12 cellular contexts compared by ENCODE assay signal in genomic region chr11:1072116-1072820, GRCh38. TPM values are rescaled to one million over a fixed set of nuclear protein-coding genes. Genes with fewer than 3 reads are reported as not detected.
DNase-seq lines count a peak whose midpoint lies in the region; ATAC-seq and TF ChIP-seq lines count a peak whose summit lies in the region.
"Had no signal": no experiment of that assay in that cellular context is flagged by ENCODE, and none has a peak within 500 bp of the region (broad histone marks: within the 10 kb centered on the region; RNA-seq: fewer than 3 reads in every experiment).

No MANE protein-coding gene starts in this region.

- H4K8ac ChIP-seq in mesendoderm (ENCODE audit: low read depth, low read length), result no peak overlapping the region

- no peak overlapping the region for H2BK15ac ChIP-seq in mesendoderm (replicated peaks; ENCODE audit: low read depth)

- in situ Hi-C loops in ACHN (cut with HindIII; ENCODE audit: low pct_ligation_motif_present, low pct_unique_long_range_greater_than_20kb, low sequenced_read_pairs), result no loop called here

- WGBS in mesendoderm (ENCODE audit: extremely low coverage, insufficient coverage, low lambda C conversion rate), result no CpG with 5 or more reads among the region's 18 CpGs

- H3K27me3 ChIP-seq in mesendoderm (ENCODE audit: insufficient read depth, low read length, poor library complexity), result no peaks in the 10 kb centered on the region
- H3K27me3 ChIP-seq in A673 (replicated peaks; ENCODE audit: insufficient read depth, low read depth, low read length, poor library complexity), result no peaks in the 10 kb centered on the region
- H3K27me3 ChIP-seq: cardiac muscle cell had no signal

- H3K27ac ChIP-seq in mesendoderm (ENCODE audit: low read depth, low read length), result no peak overlapping the region
- H3K27ac ChIP-seq in A673 (ENCODE audit: low read depth, low read length, poor library complexity, severe bottlenecking), result no peak overlapping the region
- H3K27ac ChIP-seq in substantia nigra (ENCODE audit: low read depth, low read length, poor library complexity, severe bottlenecking), result no peak overlapping the region
- H3K27ac ChIP-seq: cardiac muscle cell had no signal

- H2AK5ac ChIP-seq in mesendoderm (ENCODE audit: low read length), result no peak overlapping the region

- no peaks in the 10 kb centered on the region for H3K9me3 ChIP-seq in A673 (ENCODE audit: low read depth, low read length, poor library complexity, severe bottlenecking)
- H3K9me3 ChIP-seq: Caco-2 had no signal

- DNase-seq in Daoy (ENCODE audit: low read depth) (peak; percentile 89), NB4 (ENCODE audit: low read depth) (peak; percentile 41), dermis microvascular lymphatic vessel endothelial cell (ENCODE audit: low read depth in 2 of 2) (peak; percentile 69 to 85), mesendoderm (peak; percentile 50), A673 (ENCODE audit: low spot score) (no peak), substantia nigra (lab: John Stamatoyannopoulos, UW) (no peak), ACHN (no peak)

- no peaks in the 10 kb centered on the region for H3K4me1 ChIP-seq in mesendoderm (ENCODE audit: control insufficient read depth, low read depth, low read length)
- no peaks in the 10 kb centered on the region for H3K4me1 ChIP-seq in A673 (ENCODE audit: insufficient read depth, low read length, poor library complexity, severe bottlenecking)
- H3K4me1 ChIP-seq: Caco-2 had no signal

- H3K18ac ChIP-seq in mesendoderm (ENCODE audit: low read length), result no peak overlapping the region

- no peak overlapping the region for H3K4ac ChIP-seq in mesendoderm (ENCODE audit: low read depth, low read length)

- H3K56ac ChIP-seq in mesendoderm (ENCODE audit: low read length), result no peak overlapping the region

- H3K36me3 ChIP-seq in mesendoderm (ENCODE audit: control insufficient read depth, insufficient read depth, low read length) (no peaks in the 10 kb centered on the region), A673 (ENCODE audit: insufficient read depth, low read length, poor library complexity, severe bottlenecking) (no peaks in the 10 kb centered on the region)
- H3K36me3 ChIP-seq: cardiac muscle cell had no signal

- no peak overlapping the region for H3K4me3 ChIP-seq in NB4 (ENCODE audit: low read depth, low read length)
- H3K4me3 ChIP-seq in mesendoderm (ENCODE audit: low read length), result no peak overlapping the region
- no peak overlapping the region for H3K4me3 ChIP-seq in A673 (ENCODE audit: low read depth, low read length, poor library complexity, severe bottlenecking)
- H3K4me3 ChIP-seq: cardiac muscle cell had no signal

- POLR2A ChIA-PET in A673 (lab: Charles Lee; ENCODE audit: low non-redundant PET), result no interaction called here

- no peak overlapping the region for H3K4me2 ChIP-seq in mesendoderm (ENCODE audit: low read length)

- no peak overlapping the region for H2BK5ac ChIP-seq in mesendoderm (ENCODE audit: low read length)

- no peak overlapping the region for H4K5ac ChIP-seq in mesendoderm (ENCODE audit: low read length)

- intact Hi-C loops in A673 (cut with micrococcal nuclease; ENCODE audit: unreplicated experiment), result no loop called here

- no peak for TF ChIP-seq POLR2A in NB4 (IDR thresholded peaks at IDR 0.05; ENCODE audit: extremely low read depth, insufficient read length)

- H3K23ac ChIP-seq in mesendoderm (ENCODE audit: low read length), result no peak overlapping the region

- no peak overlapping the region for H3K9ac ChIP-seq in mesendoderm (ENCODE audit: low read length)

- TF ChIP-seq CTCF in NB4 (IDR thresholded peaks at IDR 0.05; ENCODE audit: low read depth, low read length) (no peak), A673 (conservative IDR thresholded peaks at IDR 0.05; ENCODE audit: low read depth, low read length) (no peak)

- no peak for ATAC-seq in GM19351 (IDR thresholded peaks at IDR 0.05; ENCODE audit: unreplicated experiment)
- ATAC-seq: stimulated activated effector memory CD8-positive, alpha-beta T cell treated with anti-CD3 and anti-CD28 coated beads, Interleukin-12 subunit alpha, Interleukin-12 subunit beta, amount 100 ng/mL, for 72 hours had no signal

- no peaks in the 10 kb centered on the region for H3K79me2 ChIP-seq in mesendoderm (ENCODE audit: control insufficient read depth, insufficient read depth, low read length)

- H3K79me1 ChIP-seq in mesendoderm (ENCODE audit: low read length), result no peaks in the 10 kb centered on the region

- H2BK120ac ChIP-seq in mesendoderm (ENCODE audit: low read depth, low read length), result no peak overlapping the region

- no TSS peak for BruUV-seq in A673 (replicated peaks; lab: Mats Ljungman, UMichigan)

- CTCF ChIA-PET in A673 (lab: Charles Lee), result no interaction called here

RNA-seq across cellular contexts. Expression of gene MUC2, which starts 2.4 kb away (rescaled TPM):
- not detected in 2 replicates for total RNA-seq in Daoy (2014; rRNA removed; shearing (Covaris generic))
- not detected in 2 replicates for total RNA-seq in dermis microvascular lymphatic vessel endothelial cell
- polyA plus RNA-seq in mesendoderm (2013, experiment 1 of 2), result not detected
- under 0.01 TPM for polyA plus RNA-seq in mesendoderm (2013, experiment 2 of 2)
- total RNA-seq in A673 (2021), result not detected in 2 replicates
- total RNA-seq: NCI-H460 had no signal
- polyA plus RNA-seq: cardiac muscle cell had no signal

RNA-seq across cellular contexts. Expression of gene MUC6, which starts 35.8 kb away (rescaled TPM):
- not detected in 2 replicates for total RNA-seq in Daoy (2014; rRNA removed; shearing (Covaris generic))
- total RNA-seq in dermis microvascular lymphatic vessel endothelial cell, result not detected in 2 replicates
- polyA plus RNA-seq in mesendoderm (2013, experiment 1 of 2), result not detected
- polyA plus RNA-seq in mesendoderm (2013, experiment 2 of 2), result not detected
- total RNA-seq in A673 (2021), result not detected in 2 replicates
- total RNA-seq: Caco-2, cardiac muscle cell, NCI-H460 had no signal
- polyA plus RNA-seq: cardiac muscle cell had no signal

Comparison
In these comparisons a context has a peak if more than half of its experiments do, and no peak if none do; other contexts are left out.
1. DNase-seq: peak in Daoy (single experiment), NB4 (single experiment), dermis microvascular lymphatic vessel endothelial cell (2 of 2) and mesendoderm (single experiment); none in A673 (single experiment), substantia nigra (0 of 49) and ACHN (single experiment).